1 cellular context compared by ENCODE assay signal in genomic region chr18:78525364-78526111, GRCh38.
TF ChIP-seq lines count a peak whose summit lies in the region.

No MANE protein-coding gene starts in this region.

TF ChIP-seq in IMR-90, 13 proteins besides CTCF, POLR2A, EP300 and RAD21:
- TF ChIP-seq SMC3 (IDR thresholded peaks at IDR 0.05; ENCODE audit: low read depth, low read length) (no peak), MAFK (IDR thresholded peaks at IDR 0.05; ENCODE audit: low read depth, low read length) (no peak), MAZ (IDR thresholded peaks at IDR 0.05; ENCODE audit: borderline replicate concordance, low read depth, low read length) (no peak), RFX5 (IDR thresholded peaks at IDR 0.05; ENCODE audit: low read depth, low read length) (no peak), CEBPB (IDR thresholded peaks at IDR 0.05; ENCODE audit: low read depth, low read length) (no peak), BHLHE40 (IDR thresholded peaks at IDR 0.05; ENCODE audit: low read depth, low read length) (no peak)
